In genomic region chr14:101857226-101857625, GRCh38 we compare ENCODE assay signal across 18 cellular contexts.
DNase-seq lines count a peak whose midpoint lies in the region; ATAC-seq and TF ChIP-seq lines count a peak whose summit lies in the region.
"Had no signal": no experiment of that assay in that cellular context is flagged by ENCODE, and none has a peak within 500 bp of the region (broad histone marks: within the 10 kb centered on the region; RNA-seq: fewer than 3 reads in every experiment).

No MANE protein-coding gene starts in this region.

- no peak overlapping the region for H3K18ac ChIP-seq in mesendoderm (ENCODE audit: low read length)

- no peak overlapping the region for H2BK120ac ChIP-seq in mesendoderm (ENCODE audit: low read depth, low read length)

- CTCF ChIA-PET in Caco-2 (lab: Charles Lee) (no interaction called here), WTC11 (lab: Charles Lee) (no interaction called here)

- no peaks in the 10 kb centered on the region for H3K9me3 Mint-ChIP-seq in Caco-2 (ENCODE audit: unreplicated experiment)
- H3K9me3 Mint-ChIP-seq in WTC11, result no peaks in the 10 kb centered on the region
- H3K9me3 Mint-ChIP-seq: stimulated activated naive B cell treated with anti-CD40 and anti-IgM and Interleukin-4, amounts not matched to agents 10 μg/mL and 1 μg/mL and 100 μg/mL, for 72 hours had no signal

- TF ChIP-seq CTCF in Caco-2 (IDR thresholded peaks at IDR 0.05; ENCODE audit: insufficient read depth in 1 of 2, low read depth in 1 of 2, low read length in 1 of 2, severe bottlenecking in 1 of 2, unreplicated experiment in 1 of 2) (no peak), WTC11 (IDR thresholded peaks at IDR 0.05) (no peak)

- H3K4me1 Mint-ChIP-seq in Caco-2 (ENCODE audit: low read depth, unreplicated experiment) (no peaks in the 10 kb centered on the region), WTC11 (peaks cover 11% of the 10 kb centered on the region; the same call in 1 of the 2 replicates)

- no peak overlapping the region for H2BK5ac ChIP-seq in mesendoderm (ENCODE audit: low read length)

- peaks cover 13% of the 10 kb centered on the region for H3K79me2 ChIP-seq in mesendoderm (ENCODE audit: control insufficient read depth, insufficient read depth, low read length)

- H3K4me1 ChIP-seq in Caco-2 (no peaks in the 10 kb centered on the region), mesendoderm (ENCODE audit: control insufficient read depth, low read depth, low read length) (no peaks in the 10 kb centered on the region)

- no peaks in the 10 kb centered on the region for H3K9me3 ChIP-seq in Caco-2
- H3K9me3 ChIP-seq: ovary had no signal

- ATAC-seq in WTC11 (peak; percentile 93), HG03354 (IDR thresholded peaks at IDR 0.05; ENCODE audit: poor library complexity, severe bottlenecking, unreplicated experiment) (no peak)
- ATAC-seq: stimulated activated naive B cell treated with anti-CD40 and anti-IgM and Interleukin-4, amounts not matched to agents 10 μg/mL and 1 μg/mL and 100 μg/mL, for 72 hours had no signal

- DNase-seq in DMS53 (lab: John Stamatoyannopoulos, UW) (peak; percentile 4), DMS53 treated with DMSO at 0.1 percent for 48 hours (lab: John Stamatoyannopoulos, UW; ENCODE audit: unreplicated experiment) (no peak), Caco-2 (peak; percentile 24 to 46), WTC11 (ENCODE audit: low spot score) (peak; percentile 35), mesendoderm (peak; percentile 68), AG08395 (ENCODE audit: low spot score) (no peak), SHP77 treated with DMSO at 0.1 percent for 48 hours (lab: John Stamatoyannopoulos, UW) (no peak)
- DNase-seq: midbrain; MM.1S; NCI-H2029; NCI-H510A treated with DMSO at 0.1 percent for 48 hours; OCI-M1; ovary; stimulated activated naive B cell treated with anti-CD40 and anti-IgM and Interleukin-4, amounts not matched to agents 10 μg/mL and 1 μg/mL and 100 μg/mL, for 72 hours; WERI-Rb-1 had no signal

- no peak overlapping the region for H2AK5ac ChIP-seq in mesendoderm (ENCODE audit: low read length)

- no peak overlapping the region for H3K9ac ChIP-seq in mesendoderm (ENCODE audit: low read length)

- H3K27me3 Mint-ChIP-seq in Caco-2 (ENCODE audit: insufficient read depth, unreplicated experiment) (no peaks in the 10 kb centered on the region), WTC11 (ENCODE audit: low read depth) (no peaks in the 10 kb centered on the region)
- H3K27me3 Mint-ChIP-seq: stimulated activated naive B cell treated with anti-CD40 and anti-IgM and Interleukin-4, amounts not matched to agents 10 μg/mL and 1 μg/mL and 100 μg/mL, for 72 hours had no signal

- H3K56ac ChIP-seq in mesendoderm (ENCODE audit: low read length), result no peak overlapping the region

- H3K36me3 Mint-ChIP-seq in Caco-2 (ENCODE audit: insufficient read depth, unreplicated experiment) (peaks cover 14% of the 10 kb centered on the region), WTC11 (peaks cover 5% of the 10 kb centered on the region)

- no peak overlapping the region for H2BK15ac ChIP-seq in mesendoderm (replicated peaks; ENCODE audit: low read depth)

- H3K4me2 ChIP-seq in mesendoderm (ENCODE audit: low read length), result no peak overlapping the region

- peaks cover 23% of the 10 kb centered on the region for H3K79me1 ChIP-seq in mesendoderm (ENCODE audit: low read length)

- no peak overlapping the region for H3K27ac ChIP-seq in mesendoderm (ENCODE audit: low read depth, low read length)
- H3K27ac ChIP-seq: 22Rv1, C4-2B, ovary, WERI-Rb-1 had no signal

- H3K23ac ChIP-seq in mesendoderm (ENCODE audit: low read length), result no peak overlapping the region

- no peak overlapping the region for H4K8ac ChIP-seq in mesendoderm (ENCODE audit: low read depth, low read length)

- H3K4ac ChIP-seq in mesendoderm (ENCODE audit: low read depth, low read length), result no peak overlapping the region

- H3K4me3 Mint-ChIP-seq in Caco-2 (ENCODE audit: unreplicated experiment) (no peak overlapping the region), WTC11 (no peak overlapping the region)
- H3K4me3 Mint-ChIP-seq: stimulated activated naive B cell treated with anti-CD40 and anti-IgM and Interleukin-4, amounts not matched to agents 10 μg/mL and 1 μg/mL and 100 μg/mL, for 72 hours had no signal

- BruUV-seq in Caco-2 (replicated peaks; lab: Mats Ljungman, UMichigan), result no TSS peak

- no peaks in the 10 kb centered on the region; the same call in 1 of the 2 replicates for H3K36me3 ChIP-seq in Caco-2 (ENCODE audit: control insufficient read depth, insufficient read depth, low read length)
- H3K36me3 ChIP-seq in mesendoderm (ENCODE audit: control insufficient read depth, insufficient read depth, low read length), result peaks cover 2% of the 10 kb centered on the region
- H3K36me3 ChIP-seq: ovary had no signal

- H3K4me3 ChIP-seq in Caco-2 (ENCODE audit: low read depth, low read length), result no peak overlapping the region
- H3K4me3 ChIP-seq in mesendoderm (ENCODE audit: low read length), result no peak overlapping the region
- H3K4me3 ChIP-seq: ovary had no signal

- H3K27me3 ChIP-seq in Caco-2 (replicated peaks; ENCODE audit: control insufficient read depth, insufficient read depth, low read length), result no peaks in the 10 kb centered on the region
- no peaks in the 10 kb centered on the region for H3K27me3 ChIP-seq in mesendoderm (ENCODE audit: insufficient read depth, low read length, poor library complexity)
- H3K27me3 ChIP-seq: ovary had no signal

- POLR2A ChIA-PET in Caco-2 (lab: Charles Lee), result no interaction called here
- POLR2A ChIA-PET in WTC11 (lab: Charles Lee), result no interaction called here

- H3K27ac Mint-ChIP-seq in Caco-2 (ENCODE audit: unreplicated experiment) (no peak overlapping the region), WTC11 (no peak overlapping the region)
- H3K27ac Mint-ChIP-seq: stimulated activated naive B cell treated with anti-CD40 and anti-IgM and Interleukin-4, amounts not matched to agents 10 μg/mL and 1 μg/mL and 100 μg/mL, for 72 hours had no signal

- no CpG with 5 or more reads among the region's 1 CpG for WGBS in mesendoderm (ENCODE audit: extremely low coverage, insufficient coverage, low lambda C conversion rate)

- intact Hi-C loops in Caco-2 (cut with micrococcal nuclease; ENCODE audit: unreplicated experiment), result no loop called here

- H4K5ac ChIP-seq in mesendoderm (ENCODE audit: low read length), result no peak overlapping the region

TF ChIP-seq in WTC11, 78 proteins besides CTCF, POLR2A, EP300 and RAD21:
- TF ChIP-seq ZBTB21 (CRISPR knock-in tag; IDR thresholded peaks at IDR 0.05; ENCODE audit: borderline replicate concordance) (no peak), GABPB1 (CRISPR knock-in tag; IDR thresholded peaks at IDR 0.05) (no peak), NFATC4 (CRISPR knock-in tag; IDR thresholded peaks at IDR 0.05) (no peak), HMGA2 (CRISPR knock-in tag; IDR thresholded peaks at IDR 0.05) (no peak), PRDM15 (CRISPR knock-in tag; IDR thresholded peaks at IDR 0.05) (no peak), NFYB (CRISPR knock-in tag; conservative IDR thresholded peaks at IDR 0.05; ENCODE audit: low read depth) (peak; percentile 78), IRF2 (CRISPR knock-in tag; IDR thresholded peaks at IDR 0.05; ENCODE audit: borderline replicate concordance, low read depth) (no peak)

Comparison
In these comparisons a context has a peak if more than half of its experiments do, and no peak if none do; other contexts are left out.
1. DNase-seq: peak in DMS53 (single experiment), Caco-2 (2 of 2), WTC11 (single experiment) and mesendoderm (single experiment); none in DMS53 treated with DMSO at 0.1 percent for 48 hours (single experiment), AG08395 (single experiment) and SHP77 treated with DMSO at 0.1 percent for 48 hours (single experiment).